ENCODE assay signal across 16 cellular contexts in the genomic region with DNA sequence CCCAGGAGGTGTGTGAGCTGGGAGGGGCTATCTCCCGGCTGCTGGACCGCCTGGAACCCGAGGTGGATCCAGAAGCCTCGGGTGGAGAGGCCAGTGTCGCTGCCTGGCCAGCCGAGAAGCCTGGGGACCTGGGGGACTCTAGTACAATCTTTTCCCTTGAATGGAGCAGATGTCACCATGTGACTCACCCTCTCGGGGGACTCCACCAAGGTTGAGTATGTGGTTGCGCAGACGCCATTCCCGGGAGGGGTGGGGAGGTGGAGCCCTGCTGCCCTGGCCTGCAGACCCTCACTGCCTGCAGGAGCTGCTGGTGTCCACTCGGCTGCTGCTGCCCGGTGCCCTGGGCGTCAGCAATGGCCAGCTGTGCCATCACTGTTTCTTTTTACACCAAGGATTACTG. TPM values are rescaled to one million over a fixed set of nuclear protein-coding genes. Genes with fewer than 3 reads are reported as not detected.
DNase-seq lines count a peak whose midpoint lies in the region; ATAC-seq and TF ChIP-seq lines count a peak whose summit lies in the region.
"Had no signal": no experiment of that assay in that cellular context is flagged by ENCODE, and none has a peak within 500 bp of the region (broad histone marks: within the 10 kb centered on the region; RNA-seq: fewer than 3 reads in every experiment).

No MANE protein-coding gene starts in this region.

- no peak for ATAC-seq in HG03460 (IDR thresholded peaks at IDR 0.05; ENCODE audit: unreplicated experiment)
- ATAC-seq: HepG2, T-cell had no signal

- H3K27ac ChIP-seq in RWPE1, result peak overlapping the region; percentile 46
- H3K27ac ChIP-seq: KMS-11, SK-N-MC had no signal

- H3K27me3 Mint-ChIP-seq in activated T-cell treated with anti-CD3 and anti-CD28 coated beads, Interleukin-2, amount 50 U/mL, for 24 hours, result peaks cover 15% of the 10 kb centered on the region

- POLR2A ChIA-PET in RWPE1 (lab: Yijun Ruan, JAX; ENCODE audit: low non-redundant PET), result no interaction called here

- H3K36me3 Mint-ChIP-seq in activated T-cell treated with anti-CD3 and anti-CD28 coated beads, Interleukin-2, amount 50 U/mL, for 24 hours (ENCODE audit: low read depth), result no peaks in the 10 kb centered on the region
- H3K36me3 Mint-ChIP-seq: T-cell had no signal

- peaks cover 5% of the 10 kb centered on the region for H3K4me1 Mint-ChIP-seq in activated T-cell treated with anti-CD3 and anti-CD28 coated beads, Interleukin-2, amount 50 U/mL, for 24 hours (ENCODE audit: low read depth)

- H3K4me3 Mint-ChIP-seq in activated T-cell treated with anti-CD3 and anti-CD28 coated beads, Interleukin-2, amount 50 U/mL, for 24 hours, result no peak overlapping the region
- H3K4me3 Mint-ChIP-seq: T-cell had no signal

- TF ChIP-seq CTCF in RWPE1 (conservative IDR thresholded peaks at IDR 0.05; ENCODE audit: low read depth), result no peak
- TF ChIP-seq CTCF in lower leg skin (IDR thresholded peaks at IDR 0.05), result no peak

- no peak overlapping the region for H3K4me3 ChIP-seq in lower leg skin (ENCODE audit: low read depth, poor library complexity, severe bottlenecking)
- H3K4me3 ChIP-seq: SK-N-MC had no signal

- TF ChIP-seq POLR2A in lower leg skin (IDR thresholded peaks at IDR 0.05), result no peak

- intact Hi-C loops in lower leg skin (cut with DNase I; ENCODE audit: low total_unique reads), result no loop called here

- peak; percentile 21 for DNase-seq in DMS 273 treated with DMSO at 0.1 percent for 48 hours (lab: John Stamatoyannopoulos, UW)
- DNase-seq in NCI-H1694 treated with DMSO at 0.1 percent for 48 hours (lab: John Stamatoyannopoulos, UW), result peak; percentile 50
- DNase-seq in RWPE1 (ENCODE audit: low spot score), result no peak
- DNase-seq in retina, result peak; percentile 67
- no peak for DNase-seq in lower leg skin (ENCODE audit: low spot score in 2 of 2)
- DNase-seq in activated T-cell treated with anti-CD3 and anti-CD28 coated beads, Interleukin-2, amount 50 U/mL, for 24 hours, result no peak
- DNase-seq: DMS153; H7; NCI-H510A treated with DMSO at 0.1 percent for 48 hours; NK-92 treated with Interleukin-12 subunit alpha and Interleukin-12 subunit beta, amount 100 ng/mL, for 24 hours; T-cell had no signal

- no peaks in the 10 kb centered on the region for H3K9me3 Mint-ChIP-seq in activated T-cell treated with anti-CD3 and anti-CD28 coated beads, Interleukin-2, amount 50 U/mL, for 24 hours
- H3K9me3 Mint-ChIP-seq: T-cell had no signal

- WGBS in lower leg skin, 2 donors, result 64 to 75% methylated on average over 12 to 13 of the region's 13 CpGs

- no peak overlapping the region for H3K27ac Mint-ChIP-seq in activated T-cell treated with anti-CD3 and anti-CD28 coated beads, Interleukin-2, amount 50 U/mL, for 24 hours
- H3K27ac Mint-ChIP-seq: T-cell had no signal

- CTCF ChIA-PET in RWPE1 (lab: Yijun Ruan, JAX), result interaction anchor here (1.2 kb wide), 1 partner anchor 32 kb away, joined by 4 read pairs; no protein-coding TSS in a partner anchor

RNA-seq across cellular contexts. Expression of a gene that starts 40.3 kb away (rescaled TPM):
- 10 to 100 TPM in 2 of 4 donors, 1 to 10 TPM in 2; 5.8 to 23.6 (median 11.0) TPM for total RNA-seq in lower leg skin

RNA-seq across cellular contexts. Expression of a gene that starts 42.7 kb away (rescaled TPM):
- total RNA-seq in lower leg skin, result 10 to 100 TPM; 12.5 to 20.6 (median 15.3) TPM

RNA-seq across cellular contexts. Expression of a gene that starts 59.7 kb away (rescaled TPM):
- not detected for total RNA-seq in lower leg skin
- total RNA-seq: HepG2, MCF 10A, T-cell had no signal

Comparison
In these comparisons a context has a peak if more than half of its experiments do, and no peak if none do; other contexts are left out.
1. DNase-seq: peak in DMS 273 treated with DMSO at 0.1 percent for 48 hours (single experiment), NCI-H1694 treated with DMSO at 0.1 percent for 48 hours (single experiment) and retina (single experiment); none in RWPE1 (single experiment), lower leg skin (0 of 2) and activated T-cell treated with anti-CD3 and anti-CD28 coated beads, Interleukin-2, amount 50 U/mL, for 24 hours (single experiment).